In the genomic region with DNA sequence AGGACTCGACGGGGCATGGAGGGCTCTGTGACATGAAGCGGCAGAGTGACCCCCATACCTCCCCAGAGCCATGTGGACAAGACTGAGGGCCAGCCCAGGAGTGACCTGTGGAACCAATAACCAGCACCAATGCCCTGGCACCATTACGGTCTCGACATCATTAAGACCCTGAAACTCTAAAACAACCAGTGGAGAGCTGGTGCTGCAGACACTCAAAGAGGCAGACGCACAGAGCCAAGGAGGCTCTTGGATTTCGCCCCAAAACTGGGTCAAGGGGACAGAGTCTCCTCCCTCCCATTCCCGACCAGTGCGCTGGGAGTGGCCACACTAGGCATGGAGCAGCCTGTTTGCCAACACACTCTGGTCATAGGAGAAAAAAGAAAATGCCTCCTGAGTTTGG, we compare ENCODE assay signal across 16 cellular contexts. TPM values are rescaled to one million over a fixed set of nuclear protein-coding genes. Genes with fewer than 3 reads are reported as not detected.
DNase-seq lines count a peak whose midpoint lies in the region; ATAC-seq, FAIRE-seq and TF ChIP-seq lines count a peak whose summit lies in the region.
"Had no signal": no experiment of that assay in that cellular context is flagged by ENCODE, and none has a peak within 500 bp of the region (broad histone marks: within the 10 kb centered on the region; RNA-seq: fewer than 3 reads in every experiment).

No MANE protein-coding gene starts in this region.

- H3K9me3 ChIP-seq in Panc1 (ENCODE audit: control insufficient read depth, insufficient read depth, low read depth, low read length), result no peaks in the 10 kb centered on the region
- no peaks in the 10 kb centered on the region for H3K9me3 ChIP-seq in endothelial cell of umbilical vein (replicated peaks; ENCODE audit: control insufficient read depth, insufficient read depth, low read length)
- no peaks in the 10 kb centered on the region for H3K9me3 ChIP-seq in mesenchymal stem cell (ENCODE audit: control insufficient read depth, low read length)
- no peaks in the 10 kb centered on the region for H3K9me3 ChIP-seq in subcutaneous abdominal adipose tissue (ENCODE audit: control insufficient read depth in 5 of 5, low read length in 5 of 5)
- H3K9me3 ChIP-seq: Caco-2, stomach had no signal

- no peak overlapping the region for H2AK5ac ChIP-seq in mesenchymal stem cell (ENCODE audit: low read length, severe bottlenecking)

- H3K4ac ChIP-seq in mesenchymal stem cell (ENCODE audit: low read depth in 1 of 2, low read length in 2 of 2), result no peak overlapping the region

- H2BK120ac ChIP-seq in mesenchymal stem cell (ENCODE audit: low read depth, low read length), result no peak overlapping the region

- WGBS in mesenchymal stem cell, result 90% methylated on average over 9 of the region's 9 CpGs

- no peak for FAIRE-seq in endothelial cell of umbilical vein (lab: Jason Lieb, UNC)

- H3K27ac ChIP-seq in Panc1 (ENCODE audit: low read length) (no peak overlapping the region), endothelial cell of umbilical vein (ENCODE audit: insufficient read depth, low read depth, low read length) (peak overlapping the region; percentile 26), mesenchymal stem cell (ENCODE audit: low read length, poor library complexity, severe bottlenecking) (no peak overlapping the region), subcutaneous abdominal adipose tissue (ENCODE audit: low read depth, low read length) (peak overlapping the region; percentile 80)
- H3K27ac ChIP-seq: RWPE1, VCaP had no signal

- no peaks in the 10 kb centered on the region for H3K79me2 ChIP-seq in endothelial cell of umbilical vein (ENCODE audit: control insufficient read depth, insufficient read depth, low read length)

- POLR2A ChIA-PET in Panc1 (lab: Charles Lee) (no interaction called here), endothelial cell of umbilical vein (lab: Charles Lee) (interaction anchor here (1.2 kb wide), 1 partner anchor 53 kb away, joined by 3 read pairs; no protein-coding TSS in a partner anchor)

- H3K18ac ChIP-seq in mesenchymal stem cell (ENCODE audit: low read depth in 1 of 2, low read length in 2 of 2), result no peak overlapping the region

- H3K14ac ChIP-seq in mesenchymal stem cell (ENCODE audit: low read length in 2 of 2), result no peak overlapping the region

- no peaks in the 10 kb centered on the region for H4K20me1 ChIP-seq in endothelial cell of umbilical vein (replicated peaks; ENCODE audit: control insufficient read depth, extremely low read depth, insufficient read depth, low read length)

- H3K4me1 ChIP-seq in Panc1 (ENCODE audit: control insufficient read depth, insufficient read depth, low read length), result no peaks in the 10 kb centered on the region
- H3K4me1 ChIP-seq in endothelial cell of umbilical vein (ENCODE audit: control insufficient read depth, extremely low read depth, insufficient read depth, low read length), result peaks cover 36% of the 10 kb centered on the region
- H3K4me1 ChIP-seq in mesenchymal stem cell (ENCODE audit: control insufficient read depth, insufficient read depth, low read depth, low read length), result peaks cover 5% of the 10 kb centered on the region
- H3K4me1 ChIP-seq in subcutaneous abdominal adipose tissue (ENCODE audit: control insufficient read depth in 5 of 5, insufficient read depth in 5 of 5, low read length in 5 of 5), result peaks cover 15 to 57% (median 42%) of the 10 kb centered on the region in 5 donors
- H3K4me1 ChIP-seq: Caco-2 had no signal

- no peak for TF ChIP-seq POLR2A in endothelial cell of umbilical vein (IDR thresholded peaks at IDR 0.05; ENCODE audit: low read depth, low read length)

- dilution Hi-C loops in endothelial cell of umbilical vein (cut with MboI; ENCODE audit: extremely low pct_ligation_motif_present, low sequenced_read_pairs), result no loop called here

- H2BK12ac ChIP-seq in mesenchymal stem cell (ENCODE audit: low read length in 2 of 2), result peak overlapping the region; percentile 42 to 56

- BruUV-seq in Panc1 (replicated peaks; lab: Mats Ljungman, UMichigan) (no TSS peak), endothelial cell of umbilical vein (replicated peaks; lab: Mats Ljungman, UMichigan) (no TSS peak)

- peak overlapping the region; percentile 13 for H2AFZ ChIP-seq in endothelial cell of umbilical vein (ENCODE audit: low read depth, low read length)
- H2AFZ ChIP-seq in mesenchymal stem cell (ENCODE audit: low read depth, low read length), result no peak overlapping the region

- CTCF ChIA-PET in Panc1 (lab: Charles Lee) (no interaction called here), endothelial cell of umbilical vein (lab: Charles Lee) (interaction anchor here (0.7 to 15.6 kb wide), 5 partner anchors 9 to 135 kb away, joined by 3 to 557 read pairs (median 3); no protein-coding TSS in a partner anchor)

- no peak for DNase-seq in Panc1 (ENCODE audit: low read depth, low spot score)
- no peak for DNase-seq in endothelial cell of umbilical vein (ENCODE audit: low read depth, low spot score)
- no peak for DNase-seq in mesenchymal stem cell
- DNase-seq in NOMO-1 treated with DMSO at 0.1 percent for 48 hours (lab: John Stamatoyannopoulos, UW; ENCODE audit: unreplicated experiment), result no peak
- no peak for DNase-seq in nucleus accumbens (lab: John Stamatoyannopoulos, UW)
- DNase-seq: activated CD8-positive, alpha-beta T cell treated with anti-CD3 and anti-CD28 coated beads, Interleukin-2, amount 10 ng/mL, durations not matched to agents 7 days and 5 days; Caco-2; effector memory CD8-positive, alpha-beta T cell; naive thymus-derived CD4-positive, alpha-beta T cell; stimulated activated CD4-positive, alpha-beta T cell treated with anti-CD3 and anti-CD28 coated beads, Interleukin-2, amount 100 ng/mL, for 24 hours; T-cell had no signal

- H3K9me1 ChIP-seq in endothelial cell of umbilical vein (replicated peaks; ENCODE audit: control insufficient read depth, extremely low read depth, insufficient read depth, low read length), result no peaks in the 10 kb centered on the region

- TF ChIP-seq CTCF in Panc1 (IDR thresholded peaks at IDR 0.05) (no peak), endothelial cell of umbilical vein (IDR thresholded peaks at IDR 0.05; ENCODE audit: extremely low read depth in 1 of 2, insufficient read depth in 1 of 2, low read depth in 1 of 2, low read length in 2 of 2) (no peak)

- no peak overlapping the region for H4K91ac ChIP-seq in mesenchymal stem cell (ENCODE audit: low read length)

- H3K23ac ChIP-seq in mesenchymal stem cell (ENCODE audit: low read length in 2 of 2), result no peak overlapping the region

- H3K4me2 ChIP-seq in endothelial cell of umbilical vein (ENCODE audit: insufficient read depth, low read length), result peak overlapping the region; percentile 40
- no peak overlapping the region for H3K4me2 ChIP-seq in mesenchymal stem cell (ENCODE audit: low read length, poor library complexity, severe bottlenecking)

- ATAC-seq in Panc1 (0 out of 2 replicates have a peak, but pooled peaks have one; percentile 17), GM19395 (IDR thresholded peaks at IDR 0.05; ENCODE audit: unreplicated experiment) (no peak)
- ATAC-seq: activated CD8-positive, alpha-beta T cell treated with anti-CD3 and anti-CD28 coated beads, Interleukin-2, amount 10 ng/mL, durations not matched to agents 7 days and 5 days; effector memory CD8-positive, alpha-beta T cell; T-cell had no signal

- intact Hi-C loops in Panc1 (cut with micrococcal nuclease; ENCODE audit: unreplicated experiment), result no loop called here
- intact Hi-C loops in endothelial cell of umbilical vein (cut with micrococcal nuclease), result loop anchor here (1.0 to 10.0 kb wide), 6 partner anchors 9 to 375 kb away; partner anchors contain the start of genes CIPC and VASH1

- H3K4me3 ChIP-seq in Panc1 (ENCODE audit: low read depth in 2 of 2, low read length in 2 of 2) (no peak overlapping the region), endothelial cell of umbilical vein (replicated peaks in 1 of 3; ENCODE audit: insufficient read depth in 1 of 3, low read depth in 1 of 3, low read length in 3 of 3) (no peak overlapping the region), mesenchymal stem cell (ENCODE audit: insufficient read depth in 1 of 2, low read depth in 1 of 2, low read length in 2 of 2) (no peak overlapping the region), subcutaneous abdominal adipose tissue (ENCODE audit: low read depth in 1 of 5, low read length in 5 of 5) (no peak overlapping the region)
- H3K4me3 ChIP-seq: stomach had no signal

- H3K27me3 ChIP-seq in Panc1 (ENCODE audit: control insufficient read depth, insufficient read depth, low read length) (peaks cover 5% of the 10 kb centered on the region; the same call in 1 of the 2 replicates), endothelial cell of umbilical vein (ENCODE audit: control insufficient read depth in 2 of 2, insufficient read depth in 2 of 2, low read length in 2 of 2) (no peaks in the 10 kb centered on the region), mesenchymal stem cell (ENCODE audit: control insufficient read depth in 1 of 2, insufficient read depth in 1 of 2, low read length in 2 of 2) (peaks cover 0 to 19% of the 10 kb centered on the region in 2 experiments), subcutaneous abdominal adipose tissue (ENCODE audit: control insufficient read depth in 5 of 5, insufficient read depth in 4 of 5, low read length in 5 of 5) (no peaks in the 10 kb centered on the region)

- peak overlapping the region; percentile 76 for H4K8ac ChIP-seq in mesenchymal stem cell (ENCODE audit: low read length)

- H2BK5ac ChIP-seq in mesenchymal stem cell (ENCODE audit: low read depth, low read length, poor library complexity, severe bottlenecking), result no peak overlapping the region

- no peak overlapping the region for H2BK15ac ChIP-seq in mesenchymal stem cell (ENCODE audit: low read depth, poor library complexity, severe bottlenecking)

- in situ Hi-C loops in Panc1 (cut with HindIII; ENCODE audit: low pct_unique_long_range_greater_than_20kb, low sequenced_read_pairs), result no loop called here

- no peak overlapping the region for H3K9ac ChIP-seq in endothelial cell of umbilical vein (replicated peaks; ENCODE audit: extremely low read depth, insufficient read depth, low read length)
- H3K9ac ChIP-seq in mesenchymal stem cell (ENCODE audit: low read length), result no peak overlapping the region
- peak overlapping the region in 2 of 5 donors; percentile 19 for H3K9ac ChIP-seq in subcutaneous abdominal adipose tissue (ENCODE audit: low read length in 5 of 5)

- no peaks in the 10 kb centered on the region for H3K36me3 ChIP-seq in Panc1 (ENCODE audit: control insufficient read depth, insufficient read depth, low read length)
- H3K36me3 ChIP-seq in endothelial cell of umbilical vein (ENCODE audit: control insufficient read depth in 2 of 2, extremely low read depth in 1 of 2, insufficient read depth in 2 of 2, low read length in 2 of 2), result no peaks in the 10 kb centered on the region
- H3K36me3 ChIP-seq in mesenchymal stem cell (ENCODE audit: control insufficient read depth in 1 of 2, insufficient read depth in 2 of 2, low read depth in 1 of 2, low read length in 2 of 2), result no peaks in the 10 kb centered on the region
- H3K36me3 ChIP-seq in subcutaneous abdominal adipose tissue (ENCODE audit: control insufficient read depth in 5 of 5, insufficient read depth in 5 of 5, low read length in 5 of 5), result no peaks in the 10 kb centered on the region
- H3K36me3 ChIP-seq: stomach had no signal

- no peaks in the 10 kb centered on the region for H3K79me1 ChIP-seq in mesenchymal stem cell (replicated peaks; ENCODE audit: low read length, poor library complexity, severe bottlenecking)

RNA-seq across cellular contexts. Expression of gene VASH1, which starts 41.6 kb away (rescaled TPM):
- total RNA-seq in Panc1 (2021; ENCODE audit: unreplicated experiment) (5.2 TPM), endothelial cell of umbilical vein (168 and 246 TPM in 2 replicates)
- 5.3 TPM for polyA plus RNA-seq in Panc1 (2012; ENCODE audit: insufficient read length)
- polyA plus RNA-seq in endothelial cell of umbilical vein, result 39.8 and 41.4 TPM in 2 replicates
- polyA plus RNA-seq in endothelial cell of umbilical vein (2011; cell fraction: cytosol; rRNA removed), result 29.5 and 32.8 TPM in 2 replicates
- polyA plus RNA-seq in endothelial cell of umbilical vein (2011; cell fraction: nucleus; rRNA removed), result 137 and 147 TPM in 2 replicates
- polyA plus RNA-seq in endothelial cell of umbilical vein (2012), result 33.1 and 40.0 TPM in 2 replicates
- polyA minus RNA-seq in endothelial cell of umbilical vein, result 41.8 and 47.3 TPM in 2 replicates
- polyA minus RNA-seq in endothelial cell of umbilical vein (2011; cell fraction: cytosol; rRNA and poly(A)+ RNA removed), result not detected
- polyA minus RNA-seq in endothelial cell of umbilical vein (2011; cell fraction: nucleus; rRNA and poly(A)+ RNA removed), result 41.1 and 46.8 TPM in 2 replicates
- polyA plus RNA-seq in mesenchymal stem cell (2013, experiment 1 of 2), result 22.2 TPM
- 21.4 TPM for polyA plus RNA-seq in mesenchymal stem cell (2013, experiment 2 of 2)

Comparison
In these comparisons a context has a peak if more than half of its experiments do, and no peak if none do; other contexts are left out.
1. H3K27ac ChIP-seq: peak in endothelial cell of umbilical vein (single experiment) and subcutaneous abdominal adipose tissue (single experiment); none in Panc1 (single experiment) and mesenchymal stem cell (single experiment).
2. RNA of gene VASH1, which starts 41.6 kb away (total RNA-seq): 168 to 246 TPM in endothelial cell of umbilical vein; 5.2 TPM in Panc1 (single experiment); every median in the first group is over 10 times any median in the second.